In genomic region chr9:36485647-36486453, GRCh38 we compare ENCODE assay signal across 8 cellular contexts.
DNase-seq lines count a peak whose midpoint lies in the region; ATAC-seq and TF ChIP-seq lines count a peak whose summit lies in the region.

No MANE protein-coding gene starts in this region.

- no peak overlapping the region for H4K8ac ChIP-seq in neuronal stem cell (ENCODE audit: low read depth, low read length)

- POLR2A ChIA-PET in RWPE1 (lab: Yijun Ruan, JAX; ENCODE audit: low non-redundant PET) = interaction anchor here (0.6 kb wide), 1 partner anchor 16 kb away, joined by 5 read pairs; no protein-coding TSS in a partner anchor

- H3K36me3 ChIP-seq in neuronal stem cell (replicated peaks in 1 of 2; ENCODE audit: control insufficient read depth in 2 of 2, insufficient read depth in 2 of 2, low read length in 2 of 2) = peaks cover 3 to 5% of the 10 kb centered on the region in 2 donors

- H3K27me3 ChIP-seq in neuronal stem cell (ENCODE audit: control insufficient read depth in 3 of 3, insufficient read depth in 3 of 3, low read depth in 1 of 3, low read length in 3 of 3) = no peaks in the 10 kb centered on the region

- no CpG with 5 or more reads among the region's 13 CpGs for WGBS in neuronal stem cell (ENCODE audit: extremely low coverage in 2 of 2, insufficient read length in 2 of 2, insufficient replicate concordance in 1 of 2), 2 donors

- H3K4me2 ChIP-seq in neuronal stem cell (ENCODE audit: insufficient read depth, low read length, poor library complexity, severe bottlenecking) = peak overlapping the region; percentile 74

- DNase-seq in NCI-H82 (lab: John Stamatoyannopoulos, UW) (peak; percentile 43), NCI-H82 treated with DMSO at 0.1 percent for 48 hours (lab: John Stamatoyannopoulos, UW; ENCODE audit: unreplicated experiment) (no peak), RWPE1 (ENCODE audit: low spot score) (peak; percentile 56), epithelial cell of prostate (ENCODE audit: low read depth, low spot score) (no peak), neuronal stem cell (ENCODE audit: low spot score) (peak; percentile 40), left lobe of liver (ENCODE audit: low spot score) (no peak), SHP77 treated with DMSO at 0.1 percent for 48 hours (lab: John Stamatoyannopoulos, UW) (no peak)

- peak overlapping the region; percentile 86 for H3K9ac ChIP-seq in neuronal stem cell (ENCODE audit: low read depth, low read length, poor library complexity)

- no peak for ATAC-seq in GM18870 (IDR thresholded peaks at IDR 0.05; ENCODE audit: unreplicated experiment)
- ATAC-seq in left lobe of liver = no peak

- no peak overlapping the region for H2BK12ac ChIP-seq in neuronal stem cell (ENCODE audit: low read length)

- no peak overlapping the region for H2BK5ac ChIP-seq in neuronal stem cell (ENCODE audit: low read length)

- TF ChIP-seq CTCF in RWPE1 (conservative IDR thresholded peaks at IDR 0.05; ENCODE audit: low read depth) = no peak

- no peak overlapping the region for H4K91ac ChIP-seq in neuronal stem cell (ENCODE audit: low read depth, low read length, poor library complexity)

- CTCF ChIA-PET in RWPE1 (lab: Yijun Ruan, JAX) = interaction anchor here (0.6 to 1.6 kb wide), 2 partner anchors 79 to 440 kb away, joined by 4 to 5 read pairs; no protein-coding TSS in a partner anchor

- H3K14ac ChIP-seq in neuronal stem cell (ENCODE audit: low read length) = no peak overlapping the region

- no peak overlapping the region for H2AK5ac ChIP-seq in neuronal stem cell (ENCODE audit: low read depth, low read length)

- peaks cover 8 to 13% of the 10 kb centered on the region in 2 donors for H3K4me1 ChIP-seq in neuronal stem cell (ENCODE audit: control insufficient read depth in 2 of 2, insufficient read depth in 1 of 2, low read depth in 1 of 2, low read length in 2 of 2)

- no peaks in the 10 kb centered on the region for H3K9me3 ChIP-seq in neuronal stem cell (replicated peaks in 1 of 2; ENCODE audit: control insufficient read depth in 2 of 2, insufficient read depth in 1 of 2, low read depth in 1 of 2, low read length in 2 of 2)

- H3K18ac ChIP-seq in neuronal stem cell (ENCODE audit: low read length) = peak overlapping the region; percentile 84

- H2AFZ ChIP-seq in neuronal stem cell (ENCODE audit: low read length) = peak overlapping the region; percentile 84

- no peak overlapping the region for H3K23ac ChIP-seq in neuronal stem cell (ENCODE audit: low read depth, low read length, poor library complexity)

- H3K4ac ChIP-seq in neuronal stem cell (ENCODE audit: low read length) = no peak overlapping the region

- peaks cover 3% of the 10 kb centered on the region for H3K79me1 ChIP-seq in neuronal stem cell (ENCODE audit: low read depth, low read length)

- H3K27ac ChIP-seq in RWPE1 (peak overlapping the region; percentile 82), epithelial cell of prostate (peak overlapping the region; percentile 58), neuronal stem cell (replicated peaks; ENCODE audit: low read length) (peak overlapping the region; percentile 88)

- H2BK120ac ChIP-seq in neuronal stem cell (ENCODE audit: low read depth, low read length) = peak overlapping the region; percentile 16

- H2BK15ac ChIP-seq in neuronal stem cell (ENCODE audit: low read length) = no peak overlapping the region

- peak overlapping the region; percentile 83 to 94 for H3K4me3 ChIP-seq in neuronal stem cell (ENCODE audit: low read length in 2 of 2)

Comparison
In these comparisons a context has a peak if more than half of its experiments do, and no peak if none do; other contexts are left out.
1. DNase-seq: peak in NCI-H82 (single experiment), RWPE1 (single experiment) and neuronal stem cell (single experiment); none in NCI-H82 treated with DMSO at 0.1 percent for 48 hours (single experiment), epithelial cell of prostate (single experiment), left lobe of liver (single experiment) and SHP77 treated with DMSO at 0.1 percent for 48 hours (single experiment).
2. Peak in every context shown above with its lines, with median percentiles within 50 percentile points of each other: H3K27ac ChIP-seq.